Comparison of ENCODE assay signal across 22 cellular contexts in genomic region chr19:16415806-16416205, GRCh38.
"Had no signal": no experiment of that assay in that cellular context is flagged by ENCODE, and none has a peak within 500 bp of the region (broad histone marks: within the 10 kb centered on the region; RNA-seq: fewer than 3 reads in every experiment).

No MANE protein-coding gene starts in this region.

- H3K9me3 ChIP-seq: breast epithelium had no signal

- H3K27me3 ChIP-seq: breast epithelium had no signal

- H3K9me3 Mint-ChIP-seq: activated naive CD4-positive, alpha-beta T cell treated with anti-CD3 and anti-CD28 coated beads, Interleukin-2, amount 50 U/mL, for 24 hours; activated T-cell treated with anti-CD3 and anti-CD28 coated beads, Interleukin-2, amount 50 U/mL, for 24 hours; activated T-helper 1 cell treated with anti-CD3 and anti-CD28 coated beads, Interleukin-12 subunit alpha, Interleukin-12 subunit beta, Interleukin-2, Interleukin-4 antibody, amounts not matched to agents 30 ng/mL and 10 ng/mL and 1 ng/mL, durations not matched to agents 14 hours and 24 hours and 36 hours had no signal

- H3K27me3 Mint-ChIP-seq: activated CD8-positive, alpha-beta memory T cell treated with anti-CD3 and anti-CD28 coated beads, Interleukin-2, amount 10 ng/mL, durations not matched to agents 7 days and 5 days; activated naive CD4-positive, alpha-beta T cell treated with anti-CD3 and anti-CD28 coated beads, Interleukin-2, amount 50 U/mL, for 24 hours; activated T-cell treated with anti-CD3 and anti-CD28 coated beads, Interleukin-2, amount 50 U/mL, for 24 hours had no signal

- H3K36me3 ChIP-seq: breast epithelium had no signal

- H3K4me1 ChIP-seq: breast epithelium had no signal

- DNase-seq: activated CD4-positive, alpha-beta T cell treated with anti-CD3 and anti-CD28 coated beads for 4 hours; activated CD8-positive, alpha-beta memory T cell treated with anti-CD3 and anti-CD28 coated beads, Interleukin-2, amount 10 ng/mL, durations not matched to agents 7 days and 5 days; activated effector memory CD4-positive, alpha-beta T cell treated with Interleukin-2 at 50 U/mL for 16 hours; activated naive CD4-positive, alpha-beta T cell; activated T-cell treated with anti-CD3 and anti-CD28 coated beads, Interleukin-2, amount 50 U/mL, for 24 hours; aorta; caudate nucleus; NCI-H1092; NCI-H1930; NCI-H2171; NCI-H2227 treated with DMSO at 0.1 percent for 48 hours; NCI-H446 treated with DMSO at 0.1 percent for 48 hours; NCI-H526; NCI-H82; SIG-M5; T-helper 2 cell; T1000; WERI-Rb-1 had no signal

- H3K27ac Mint-ChIP-seq: activated CD8-positive, alpha-beta memory T cell treated with anti-CD3 and anti-CD28 coated beads, Interleukin-2, amount 10 ng/mL, durations not matched to agents 7 days and 5 days; activated naive CD4-positive, alpha-beta T cell treated with anti-CD3 and anti-CD28 coated beads, Interleukin-2, amount 50 U/mL, for 24 hours; activated T-cell treated with anti-CD3 and anti-CD28 coated beads, Interleukin-2, amount 50 U/mL, for 24 hours; activated T-helper 1 cell treated with anti-CD3 and anti-CD28 coated beads, Interleukin-12 subunit alpha, Interleukin-12 subunit beta, Interleukin-2, Interleukin-4 antibody, amounts not matched to agents 30 ng/mL and 10 ng/mL and 1 ng/mL, durations not matched to agents 14 hours and 24 hours and 36 hours had no signal

- H3K27ac ChIP-seq: breast epithelium, WERI-Rb-1 had no signal

- ATAC-seq: activated CD4-positive, CD25-positive, alpha-beta regulatory T cell treated with anti-CD3 and anti-CD28 coated beads, Interleukin-2, amount 50 U/mL, for 24 hours; activated CD8-positive, alpha-beta memory T cell treated with anti-CD3 and anti-CD28 coated beads, Interleukin-2, amount 10 ng/mL, durations not matched to agents 7 days and 5 days had no signal

- H3K4me3 ChIP-seq: breast epithelium had no signal

- H3K4me3 Mint-ChIP-seq: activated CD8-positive, alpha-beta memory T cell treated with anti-CD3 and anti-CD28 coated beads, Interleukin-2, amount 10 ng/mL, durations not matched to agents 7 days and 5 days; activated naive CD4-positive, alpha-beta T cell treated with anti-CD3 and anti-CD28 coated beads, Interleukin-2, amount 50 U/mL, for 24 hours; activated T-cell treated with anti-CD3 and anti-CD28 coated beads, Interleukin-2, amount 50 U/mL, for 24 hours; activated T-helper 1 cell treated with anti-CD3 and anti-CD28 coated beads, Interleukin-12 subunit alpha, Interleukin-12 subunit beta, Interleukin-2, Interleukin-4 antibody, amounts not matched to agents 30 ng/mL and 10 ng/mL and 1 ng/mL, durations not matched to agents 14 hours and 24 hours and 36 hours had no signal
